In genomic region chr1:210400043-210400840, GRCh38 we compare ENCODE assay signal across 8 cellular contexts.
A peak's percentile ranks its signal among the peaks of the same experiment; 100 is the strongest.
DNase-seq lines count a peak whose midpoint lies in the region; ATAC-seq, FAIRE-seq and TF ChIP-seq lines count a peak whose summit lies in the region.

No MANE protein-coding gene starts in this region.

- H3K4me3 Mint-ChIP-seq in brain = no peak overlapping the region

- H3K4me3 ChIP-seq in AG09309 (ENCODE audit: control insufficient read depth, low read depth, low read length) = no peak overlapping the region

- no peaks in the 10 kb centered on the region for H3K27me3 Mint-ChIP-seq in brain

- ATAC-seq in GM18511 (IDR thresholded peaks at IDR 0.05; ENCODE audit: unreplicated experiment) (peak; percentile 87), HG02943 (IDR thresholded peaks at IDR 0.05; ENCODE audit: low read depth, unreplicated experiment) (peak; percentile 94)

- peaks cover 2 to 4% (median 3%) of the 10 kb centered on the region in 5 experiments for H3K9me3 Mint-ChIP-seq in brain

- H3K36me3 Mint-ChIP-seq in brain = peaks cover 11% of the 10 kb centered on the region

- peaks cover 9% of the 10 kb centered on the region for H3K4me1 Mint-ChIP-seq in brain

- FAIRE-seq in islet of Langerhans (lab: Jason Lieb, UNC) = peak; percentile 64

- H3K27ac Mint-ChIP-seq in brain = peak overlapping the region in 1 of 5 experiments; percentile 65

- DNase-seq in AG09309 (ENCODE audit: low read depth) (no peak), NCI-H1694 treated with DMSO at 0.1 percent for 48 hours (lab: John Stamatoyannopoulos, UW) (peak; percentile 72), T-helper 9 cell (peak; percentile 16)
- DNase-seq in stimulated activated CD4-positive, alpha-beta T cell treated with anti-CD3 and anti-CD28 coated beads, Interleukin-2, amount 100 ng/mL, for 4 hours (ENCODE audit: low read depth) = peak; percentile 6

- peak; percentile 89 for TF ChIP-seq CTCF in AG09309 (IDR thresholded peaks at IDR 0.05; ENCODE audit: control insufficient read depth, insufficient read depth, low read depth, low read length, missing control alignments)
- TF ChIP-seq CTCF in brain (conservative IDR thresholded peaks at IDR 0.05) = peak; percentile 82 to 83
